6 cellular contexts compared by ENCODE assay signal in genomic region chr9:67771807-67772206, GRCh38.
DNase-seq lines count a peak whose midpoint lies in the region; ATAC-seq and TF ChIP-seq lines count a peak whose summit lies in the region.
"Not testable (repeated sequence)": the region's sequence is repeated elsewhere in the genome, so short reads cannot be mapped to it uniquely, and the experiment has no call there.

No MANE protein-coding gene starts in this region.

- intact Hi-C loops in sciatic nerve (cut with DNase I); upper lobe of right lung (cut with DNase I); aorta (cut with DNase I): not testable (repeated sequence)

- H3K36me3 ChIP-seq in WERI-Rb-1; gastroesophageal sphincter; upper lobe of right lung; aorta (ENCODE audit: control insufficient read depth in 1 of 2, insufficient read depth in 2 of 2, low read length in 1 of 2): not testable (repeated sequence)

- H3K27ac Mint-ChIP-seq in stimulated activated effector memory CD8-positive, alpha-beta T cell treated with anti-CD3 and anti-CD28 coated beads, Interleukin-12 subunit alpha, Interleukin-12 subunit beta, amount 100 ng/mL, for 72 hours: not testable (repeated sequence)

- not testable (repeated sequence) for H3K27me3 ChIP-seq in WERI-Rb-1 (ENCODE audit: insufficient read depth, low read depth, severe bottlenecking); gastroesophageal sphincter; upper lobe of right lung; aorta (ENCODE audit: control insufficient read depth in 1 of 2, insufficient read depth in 2 of 2, low read length in 1 of 2)

- not testable (repeated sequence) for H3K27ac ChIP-seq in WERI-Rb-1; gastroesophageal sphincter; upper lobe of right lung; aorta (ENCODE audit: low read depth in 1 of 2, low read length in 2 of 2)

- H3K4me3 Mint-ChIP-seq in stimulated activated effector memory CD8-positive, alpha-beta T cell treated with anti-CD3 and anti-CD28 coated beads, Interleukin-12 subunit alpha, Interleukin-12 subunit beta, amount 100 ng/mL, for 72 hours: not testable (repeated sequence)

- not testable (repeated sequence) for TF ChIP-seq EP300 in gastroesophageal sphincter (IDR thresholded peaks at IDR 0.05)

- H3K36me3 Mint-ChIP-seq in stimulated activated effector memory CD8-positive, alpha-beta T cell treated with anti-CD3 and anti-CD28 coated beads, Interleukin-12 subunit alpha, Interleukin-12 subunit beta, amount 100 ng/mL, for 72 hours: not testable (repeated sequence)

- not testable (repeated sequence) for H3K9me3 ChIP-seq in WERI-Rb-1 (ENCODE audit: severe bottlenecking); gastroesophageal sphincter; upper lobe of right lung; aorta (ENCODE audit: control insufficient read depth, low read length)

- WGBS in gastroesophageal sphincter (ENCODE audit: low coverage in 1 of 2), 2 donors: no CpG with 5 or more reads among the region's 3 CpGs
- WGBS in aorta, 2 donors: 91 to 95% methylated on average over 2 of the region's 3 CpGs

- not testable (repeated sequence) for H3K4me1 Mint-ChIP-seq in stimulated activated effector memory CD8-positive, alpha-beta T cell treated with anti-CD3 and anti-CD28 coated beads, Interleukin-12 subunit alpha, Interleukin-12 subunit beta, amount 100 ng/mL, for 72 hours

- ATAC-seq in gastroesophageal sphincter: peak; percentile 58
- ATAC-seq in sciatic nerve: peak; percentile 38
- ATAC-seq in stimulated activated effector memory CD8-positive, alpha-beta T cell treated with anti-CD3 and anti-CD28 coated beads, Interleukin-12 subunit alpha, Interleukin-12 subunit beta, amount 100 ng/mL, for 72 hours: peak; percentile 55
- ATAC-seq in upper lobe of right lung: peak; percentile 50
- peak; percentile 78 for ATAC-seq in aorta (ENCODE audit: low FRiP score)

- not testable (repeated sequence) for H3K9me3 Mint-ChIP-seq in stimulated activated effector memory CD8-positive, alpha-beta T cell treated with anti-CD3 and anti-CD28 coated beads, Interleukin-12 subunit alpha, Interleukin-12 subunit beta, amount 100 ng/mL, for 72 hours

- TF ChIP-seq CTCF in WERI-Rb-1 (IDR thresholded peaks at IDR 0.05; ENCODE audit: low read depth, low read length); gastroesophageal sphincter (IDR thresholded peaks at IDR 0.05); upper lobe of right lung (IDR thresholded peaks at IDR 0.05): not testable (repeated sequence)

- TF ChIP-seq POLR2A in gastroesophageal sphincter (IDR thresholded peaks at IDR 0.05): not testable (repeated sequence)

- not testable (repeated sequence) for H3K4me1 ChIP-seq in gastroesophageal sphincter; upper lobe of right lung; aorta (ENCODE audit: control insufficient read depth in 1 of 2, insufficient read depth in 2 of 2, low read length in 2 of 2)

- DNase-seq in WERI-Rb-1: peak; percentile 27
- DNase-seq in sciatic nerve (ENCODE audit: low spot score); stimulated activated effector memory CD8-positive, alpha-beta T cell treated with anti-CD3 and anti-CD28 coated beads, Interleukin-12 subunit alpha, Interleukin-12 subunit beta, amount 100 ng/mL, for 72 hours (ENCODE audit: low spot score in 2 of 2); upper lobe of right lung; aorta: not testable (repeated sequence)

- H3K4me3 ChIP-seq in WERI-Rb-1 (ENCODE audit: low read depth, low read length); gastroesophageal sphincter; upper lobe of right lung; aorta (ENCODE audit: low read length in 2 of 2): not testable (repeated sequence)
